30 cellular contexts compared by ENCODE assay signal in the genomic region with DNA sequence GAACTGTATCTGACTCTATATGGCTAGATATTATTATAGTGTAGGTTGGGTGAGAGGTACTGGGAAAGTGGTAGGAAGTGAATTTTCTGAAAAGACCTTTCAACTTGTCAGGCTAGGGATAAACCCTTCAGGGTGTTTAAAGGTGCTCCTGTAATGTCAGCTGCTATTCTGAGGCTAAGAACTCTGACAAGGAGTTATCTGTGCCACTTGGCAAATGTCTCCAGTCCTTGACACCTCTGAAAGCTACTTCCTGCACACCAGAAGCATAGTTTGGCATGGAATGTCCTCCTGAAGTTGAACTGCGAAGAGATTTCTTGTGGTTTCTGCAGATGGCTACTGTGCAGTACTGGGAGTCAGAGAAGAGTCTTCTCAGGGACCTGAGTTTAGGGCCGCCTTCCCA.
"Had no signal": no experiment of that assay in that cellular context is flagged by ENCODE, and none has a peak within 500 bp of the region (broad histone marks: within the 10 kb centered on the region; RNA-seq: fewer than 3 reads in every experiment).

No MANE protein-coding gene starts in this region.

- H3K36me3 ChIP-seq: brain microvascular endothelial cell, colonic mucosa, gastroesophageal sphincter, WERI-Rb-1 had no signal

- H3K4me3 Mint-ChIP-seq: activated B cell treated with CpG ODN at 0.5 μM for 24 hours; activated CD8-positive, alpha-beta T cell treated with anti-CD3 and anti-CD28 coated beads for 36 hours; activated naive CD8-positive, alpha-beta T cell; activated T-cell treated with anti-CD3 and anti-CD28 coated beads, Interleukin-2, amount 50 U/mL, for 4 hours; activated T-helper 17 cell treated with anti-CD3 and anti-CD28 coated beads, Interleukin-2, amount 50 U/mL, for 72 hours; T-helper 17 cell; T-helper 2 cell treated with Interferon-gamma antibody and Interleukin-4, amounts not matched to agents 5 μg/mL and 100 μg/mL, for 36 hours had no signal

- ATAC-seq: activated CD4-positive, CD25-positive, alpha-beta regulatory T cell treated with anti-CD3 and anti-CD28 coated beads, Interleukin-2, amount 50 U/mL, for 24 hours; activated CD8-positive, alpha-beta T cell treated with anti-CD3 and anti-CD28 coated beads for 36 hours; activated T-cell treated with anti-CD3 and anti-CD28 coated beads, Interleukin-2, amount 50 U/mL, for 4 hours; activated T-helper 17 cell treated with anti-CD3 and anti-CD28 coated beads, Interleukin-2, amount 50 U/mL, for 72 hours; gastroesophageal sphincter; T-helper 17 cell had no signal

- H3K27me3 Mint-ChIP-seq: activated B cell treated with CpG ODN at 0.5 μM for 24 hours; activated CD8-positive, alpha-beta T cell treated with anti-CD3 and anti-CD28 coated beads for 36 hours; activated naive CD8-positive, alpha-beta T cell; activated T-helper 17 cell treated with anti-CD3 and anti-CD28 coated beads, Interleukin-2, amount 50 U/mL, for 72 hours; T-helper 17 cell had no signal

- H3K27me3 ChIP-seq: brain microvascular endothelial cell, colonic mucosa, esophagus squamous epithelium, gastroesophageal sphincter had no signal

- H3K4me3 ChIP-seq: colonic mucosa, esophagus squamous epithelium, gastroesophageal sphincter had no signal

- H3K9me3 Mint-ChIP-seq: activated B cell treated with CpG ODN at 0.5 μM for 24 hours; activated CD8-positive, alpha-beta T cell treated with anti-CD3 and anti-CD28 coated beads for 36 hours; activated T-cell treated with anti-CD3 and anti-CD28 coated beads, Interleukin-2, amount 50 U/mL, for 4 hours; activated T-helper 17 cell treated with anti-CD3 and anti-CD28 coated beads, Interleukin-2, amount 50 U/mL, for 72 hours; T-helper 2 cell treated with Interferon-gamma antibody and Interleukin-4, amounts not matched to agents 5 μg/mL and 100 μg/mL, for 36 hours had no signal

- H3K27ac ChIP-seq: brain microvascular endothelial cell, colonic mucosa, epithelial cell of prostate, esophagus squamous epithelium, gastroesophageal sphincter, WERI-Rb-1 had no signal

- H3K27ac Mint-ChIP-seq: activated B cell treated with CpG ODN at 0.5 μM for 24 hours; activated CD8-positive, alpha-beta T cell treated with anti-CD3 and anti-CD28 coated beads for 36 hours; activated naive CD8-positive, alpha-beta T cell; activated T-helper 17 cell treated with anti-CD3 and anti-CD28 coated beads, Interleukin-2, amount 50 U/mL, for 72 hours; T-helper 17 cell; T-helper 2 cell treated with Interferon-gamma antibody and Interleukin-4, amounts not matched to agents 5 μg/mL and 100 μg/mL, for 36 hours had no signal

- H3K4me1 Mint-ChIP-seq: activated B cell treated with CpG ODN at 0.5 μM for 24 hours; activated T-helper 17 cell treated with anti-CD3 and anti-CD28 coated beads, Interleukin-2, amount 50 U/mL, for 72 hours; T-helper 17 cell had no signal

- H3K9me3 ChIP-seq: colonic mucosa, esophagus squamous epithelium, gastroesophageal sphincter had no signal

- DNase-seq: activated B cell treated with CpG ODN at 0.5 μM for 24 hours; activated CD4-positive, alpha-beta T cell treated with anti-CD3 and anti-CD28 coated beads for 48 hours; activated CD4-positive, alpha-beta T cell treated with anti-CD3 and anti-CD28 coated beads, Interleukin-2, amount 50 U/mL, for 1 hour; activated CD4-positive, alpha-beta T cell treated with anti-CD3 and anti-CD28 coated beads, Interleukin-2, amount 50 U/mL, for 48 hours; activated CD8-positive, alpha-beta memory T cell treated with anti-CD3 and anti-CD28 coated beads for 24 hours; activated CD8-positive, alpha-beta T cell treated with anti-CD3 and anti-CD28 coated beads for 36 hours; activated effector memory CD4-positive, alpha-beta T cell treated with Interleukin-2 at 50 U/mL for 16 hours; activated gamma-delta T cell treated with Interleukin-2 at 50 U/mL for 16 hours; activated naive CD4-positive, alpha-beta T cell treated with anti-CD3 and anti-CD28 coated beads, Interleukin-2, amount 50 U/mL, for 16 hours; activated naive CD4-positive, alpha-beta T cell treated with Interleukin-2 at 50 U/mL for 16 hours; activated T-cell treated with anti-CD3 and anti-CD28 coated beads, Interleukin-2, amount 50 U/mL, for 4 hours; amniotic stem cell; anterior cingulate cortex; brain microvascular endothelial cell; central memory CD4-positive, alpha-beta T cell; cerebellar nuclear complex; colonic mucosa; effector CD8-positive, alpha-beta T cell; esophagus squamous epithelium; foreskin melanocyte; T-helper 1 cell; T-helper 17 cell; T1000; WERI-Rb-1 had no signal

- H3K4me1 ChIP-seq: colonic mucosa, esophagus squamous epithelium had no signal
